In the genomic region with DNA sequence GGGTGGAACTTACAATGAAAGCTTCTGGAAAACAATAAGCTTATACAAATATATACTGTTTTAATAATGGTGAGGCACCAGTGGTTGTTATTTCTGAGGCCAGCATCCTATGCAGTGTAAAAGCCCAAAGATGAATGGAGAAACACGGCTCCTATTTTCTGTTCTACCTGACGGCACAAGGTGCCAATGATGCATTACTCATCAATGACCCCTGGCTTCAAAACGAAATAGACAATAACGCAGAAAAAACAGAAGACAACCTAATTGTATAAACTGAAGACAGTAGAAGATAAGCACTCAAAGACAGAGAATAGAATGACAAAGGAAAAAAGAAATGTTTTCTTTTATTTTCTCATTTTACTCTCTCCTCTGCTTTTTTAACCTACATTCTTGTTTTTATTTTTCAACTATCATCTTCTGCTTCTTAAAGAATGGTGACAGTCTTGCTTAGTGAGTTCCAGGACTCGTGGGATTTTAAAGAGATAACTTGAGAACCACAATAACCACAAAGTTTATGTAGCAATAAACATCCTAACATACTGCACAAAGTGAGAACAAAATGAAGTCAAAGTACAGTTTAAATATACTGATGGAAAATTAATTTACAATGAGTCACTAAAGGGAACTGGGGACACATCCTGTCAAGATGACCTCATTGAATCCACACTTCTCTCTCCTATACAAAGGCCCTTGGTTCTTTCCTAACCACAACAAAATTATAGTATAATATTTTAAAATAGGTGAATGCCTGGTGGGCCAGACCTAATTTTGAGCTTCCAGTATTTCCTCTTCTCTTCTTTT, we compare ENCODE assay signal across 8 cellular contexts.
A peak's percentile ranks its signal among the peaks of the same experiment; 100 is the strongest.
DNase-seq lines count a peak whose midpoint lies in the region; ATAC-seq and TF ChIP-seq lines count a peak whose summit lies in the region.

No MANE protein-coding gene starts in this region.

- no peak overlapping the region for H3K27ac ChIP-seq in KMS-11

- peaks cover 10% of the 10 kb centered on the region for H3K4me1 Mint-ChIP-seq in activated naive CD8-positive, alpha-beta T cell treated with anti-CD3 and anti-CD28 coated beads, Interleukin-2, amount 10 ng/mL, durations not matched to agents 7 days and 5 days

- POLR2A ChIA-PET in activated naive CD8-positive, alpha-beta T cell treated with anti-CD3 and anti-CD28 coated beads, Interleukin-2, amount 10 ng/mL, durations not matched to agents 7 days and 5 days (lab: Charles Lee): no interaction called here

- H3K9ac ChIP-seq in KMS-11: no peak overlapping the region

- peaks cover 29% of the 10 kb centered on the region for H3K4me1 ChIP-seq in KMS-11 (ENCODE audit: low read depth, poor library complexity, severe bottlenecking)

- no peak overlapping the region for H3K27ac Mint-ChIP-seq in activated naive CD8-positive, alpha-beta T cell treated with anti-CD3 and anti-CD28 coated beads, Interleukin-2, amount 10 ng/mL, durations not matched to agents 7 days and 5 days

- DNase-seq in AG10803 (ENCODE audit: low read depth): peak; percentile 64
- DNase-seq in activated naive CD8-positive, alpha-beta T cell treated with anti-CD3 and anti-CD28 coated beads, Interleukin-2, amount 10 ng/mL, durations not matched to agents 7 days and 5 days: no peak
- DNase-seq in kidney epithelial cell (ENCODE audit: low read depth): peak; percentile 86
- DNase-seq in occipital lobe (lab: John Stamatoyannopoulos, UW): no peak
- DNase-seq in HuH-7 (ENCODE audit: low spot score): no peak
- no peak for DNase-seq in stimulated activated CD4-positive, alpha-beta T cell treated with anti-CD3 and anti-CD28 coated beads, Interleukin-4, amount 100 ng/mL, for 24 hours

- H3K36me3 Mint-ChIP-seq in activated naive CD8-positive, alpha-beta T cell treated with anti-CD3 and anti-CD28 coated beads, Interleukin-2, amount 10 ng/mL, durations not matched to agents 7 days and 5 days: no peaks in the 10 kb centered on the region

- no peaks in the 10 kb centered on the region for H3K9me3 Mint-ChIP-seq in activated naive CD8-positive, alpha-beta T cell treated with anti-CD3 and anti-CD28 coated beads, Interleukin-2, amount 10 ng/mL, durations not matched to agents 7 days and 5 days

- H3K4me3 Mint-ChIP-seq in activated naive CD8-positive, alpha-beta T cell treated with anti-CD3 and anti-CD28 coated beads, Interleukin-2, amount 10 ng/mL, durations not matched to agents 7 days and 5 days: no peak overlapping the region

- no peak overlapping the region for H2AFZ ChIP-seq in KMS-11 (ENCODE audit: low read depth)

- 0 out of 2 replicates have a peak overlapping the region, but pooled peaks have one; percentile 16 for H3K4me2 ChIP-seq in KMS-11

- H3K27me3 ChIP-seq in KMS-11 (ENCODE audit: insufficient read depth, low read depth) (no peaks in the 10 kb centered on the region), kidney epithelial cell (ENCODE audit: control insufficient read depth, insufficient read depth, low read length) (no peaks in the 10 kb centered on the region)

- H3K4me3 ChIP-seq in AG10803 (ENCODE audit: low read length): no peak overlapping the region
- no peak overlapping the region for H3K4me3 ChIP-seq in KMS-11 (IDR thresholded peaks at IDR 0.05; ENCODE audit: insufficient read depth, low read depth, low read length)
- H3K4me3 ChIP-seq in kidney epithelial cell (ENCODE audit: low read depth, low read length): no peak overlapping the region

- no peaks in the 10 kb centered on the region for H4K20me1 ChIP-seq in KMS-11 (ENCODE audit: insufficient read depth)

- H3K36me3 ChIP-seq in KMS-11 (ENCODE audit: insufficient read depth) (no peaks in the 10 kb centered on the region), kidney epithelial cell (ENCODE audit: control insufficient read depth, insufficient read depth, low read length) (no peaks in the 10 kb centered on the region)

- ATAC-seq in activated naive CD8-positive, alpha-beta T cell treated with anti-CD3 and anti-CD28 coated beads, Interleukin-2, amount 10 ng/mL, durations not matched to agents 7 days and 5 days (ENCODE audit: low read depth): peak; percentile 33
- no peak for ATAC-seq in HG02759 (IDR thresholded peaks at IDR 0.05; ENCODE audit: unreplicated experiment)

- TF ChIP-seq CTCF in AG10803 (conservative IDR thresholded peaks at IDR 0.05; ENCODE audit: low read length): no peak
- no peak for TF ChIP-seq CTCF in KMS-11 (conservative IDR thresholded peaks at IDR 0.05; ENCODE audit: low read depth, low read length)
- no peak for TF ChIP-seq CTCF in kidney epithelial cell (IDR thresholded peaks at IDR 0.05; ENCODE audit: insufficient read depth, low read length, poor library complexity, severe bottlenecking)

- no peaks in the 10 kb centered on the region for H3K27me3 Mint-ChIP-seq in activated naive CD8-positive, alpha-beta T cell treated with anti-CD3 and anti-CD28 coated beads, Interleukin-2, amount 10 ng/mL, durations not matched to agents 7 days and 5 days

- no peaks in the 10 kb centered on the region for H3K79me2 ChIP-seq in KMS-11 (ENCODE audit: insufficient read depth, low read depth)

Comparison
In these comparisons a context has a peak if more than half of its experiments do, and no peak if none do; other contexts are left out.
1. DNase-seq: peak in AG10803 (single experiment) and kidney epithelial cell (single experiment); none in activated naive CD8-positive, alpha-beta T cell treated with anti-CD3 and anti-CD28 coated beads, Interleukin-2, amount 10 ng/mL, durations not matched to agents 7 days and 5 days (single experiment), occipital lobe (single experiment), HuH-7 (single experiment) and stimulated activated CD4-positive, alpha-beta T cell treated with anti-CD3 and anti-CD28 coated beads, Interleukin-4, amount 100 ng/mL, for 24 hours (single experiment).